In genomic region chrY:8336112-8336774, GRCh38 we compare ENCODE assay signal across 22 cellular contexts.
DNase-seq lines count a peak whose midpoint lies in the region; ATAC-seq and TF ChIP-seq lines count a peak whose summit lies in the region.
"Had no signal": no experiment of that assay in that cellular context is flagged by ENCODE, and none has a peak within 500 bp of the region (broad histone marks: within the 10 kb centered on the region; RNA-seq: fewer than 3 reads in every experiment).

No MANE protein-coding gene starts in this region.

- H3K9me3 Mint-ChIP-seq in activated CD4-positive, alpha-beta T cell treated with anti-CD3 and anti-CD28 coated beads for 36 hours (ENCODE audit: low read depth) = no peaks in the 10 kb centered on the region
- no peaks in the 10 kb centered on the region for H3K9me3 Mint-ChIP-seq in activated CD4-positive, alpha-beta T cell treated with anti-CD3 and anti-CD28 coated beads, Interleukin-2, amount 10 ng/mL, durations not matched to agents 7 days and 5 days
- no peaks in the 10 kb centered on the region for H3K9me3 Mint-ChIP-seq in stimulated activated naive CD8-positive, alpha-beta T cell treated with anti-CD3 and anti-CD28 coated beads, Interleukin-15, Interleukin-2, amounts not matched to agents 100 ng/mL and 50 ng/mL, for 24 hours
- no peaks in the 10 kb centered on the region for H3K9me3 Mint-ChIP-seq in CD8-positive, alpha-beta T cell
- H3K9me3 Mint-ChIP-seq: CD4-positive, alpha-beta memory T cell; IgD-negative memory B cell had no signal

- no peak for DNase-seq in activated CD4-positive, alpha-beta T cell treated with anti-CD3 and anti-CD28 coated beads for 36 hours
- no peak for DNase-seq in activated CD4-positive, alpha-beta T cell treated with anti-CD3 and anti-CD28 coated beads, Interleukin-2, amount 10 ng/mL, durations not matched to agents 7 days and 5 days
- DNase-seq in RWPE1 (ENCODE audit: low spot score) (peak; percentile 0), epithelial cell of esophagus (ENCODE audit: low read depth) (peak; percentile 55)
- DNase-seq in CD8-positive, alpha-beta T cell = no peak
- DNase-seq: 8988T; CD4-positive, alpha-beta memory T cell; DND-41; NCI-H1105; NCI-H2029 treated with DMSO at 0.1 percent for 48 hours; NCI-H2171; NCI-H524 treated with DMSO at 0.1 percent for 48 hours; NCI-H82; Peyer's patch had no signal

- no peak overlapping the region for H3K4me3 ChIP-seq in epithelial cell of esophagus (ENCODE audit: low read length)
- H3K4me3 ChIP-seq in CD8-positive, alpha-beta T cell (ENCODE audit: low read depth, low read length) = no peak overlapping the region
- H3K4me3 ChIP-seq: BLaER1 treated with 17β-estradiol and CSF1 and Interleukin-3, amounts not matched to agents 10 nM and 100 nM; GM12878; HAP-1; Peyer's patch; SJSA1 had no signal

- H3K36me3 ChIP-seq in CD8-positive, alpha-beta T cell (ENCODE audit: insufficient read depth, low read length) = no peaks in the 10 kb centered on the region
- H3K36me3 ChIP-seq: BLaER1 treated with 17β-estradiol and CSF1 and Interleukin-3, amounts not matched to agents 10 nM and 100 nM; HAP-1; Peyer's patch; SJSA1 had no signal

- TF ChIP-seq CTCF in RWPE1 (conservative IDR thresholded peaks at IDR 0.05; ENCODE audit: low read depth) (no peak), epithelial cell of esophagus (IDR thresholded peaks at IDR 0.05; ENCODE audit: insufficient read depth, low read depth, low read length, missing control alignments) (no peak)
- no peak for TF ChIP-seq CTCF in CD8-positive, alpha-beta T cell (IDR thresholded peaks at IDR 0.05)

- no peaks in the 10 kb centered on the region for H3K27me3 ChIP-seq in CD8-positive, alpha-beta T cell (ENCODE audit: insufficient read depth, low read length)
- H3K27me3 ChIP-seq: BLaER1 treated with 17β-estradiol and CSF1 and Interleukin-3, amounts not matched to agents 10 nM and 100 nM; Peyer's patch; SJSA1 had no signal

- peak; percentile 24 for ATAC-seq in activated CD4-positive, alpha-beta T cell treated with anti-CD3 and anti-CD28 coated beads for 36 hours
- ATAC-seq in HG03196 (IDR thresholded peaks at IDR 0.05; ENCODE audit: unreplicated experiment) = no peak
- no peak for ATAC-seq in CD8-positive, alpha-beta T cell
- ATAC-seq: GM12878, Right ventricle myocardium inferior had no signal

- H3K4me3 Mint-ChIP-seq in activated CD4-positive, alpha-beta T cell treated with anti-CD3 and anti-CD28 coated beads for 36 hours = no peak overlapping the region
- H3K4me3 Mint-ChIP-seq in activated CD4-positive, alpha-beta T cell treated with anti-CD3 and anti-CD28 coated beads, Interleukin-2, amount 10 ng/mL, durations not matched to agents 7 days and 5 days = no peak overlapping the region
- H3K4me3 Mint-ChIP-seq in stimulated activated naive CD8-positive, alpha-beta T cell treated with anti-CD3 and anti-CD28 coated beads, Interleukin-15, Interleukin-2, amounts not matched to agents 100 ng/mL and 50 ng/mL, for 24 hours = peak overlapping the region; percentile 8
- no peak overlapping the region for H3K4me3 Mint-ChIP-seq in CD8-positive, alpha-beta T cell
- H3K4me3 Mint-ChIP-seq: CD4-positive, alpha-beta memory T cell; IgD-negative memory B cell had no signal

- H3K4me1 Mint-ChIP-seq in activated CD4-positive, alpha-beta T cell treated with anti-CD3 and anti-CD28 coated beads for 36 hours = peaks cover 9% of the 10 kb centered on the region
- H3K4me1 Mint-ChIP-seq in activated CD4-positive, alpha-beta T cell treated with anti-CD3 and anti-CD28 coated beads, Interleukin-2, amount 10 ng/mL, durations not matched to agents 7 days and 5 days = no peaks in the 10 kb centered on the region
- H3K4me1 Mint-ChIP-seq in stimulated activated naive CD8-positive, alpha-beta T cell treated with anti-CD3 and anti-CD28 coated beads, Interleukin-15, Interleukin-2, amounts not matched to agents 100 ng/mL and 50 ng/mL, for 24 hours (ENCODE audit: low read depth) = peaks cover 25% of the 10 kb centered on the region
- no peaks in the 10 kb centered on the region for H3K4me1 Mint-ChIP-seq in CD8-positive, alpha-beta T cell (ENCODE audit: low read depth)
- H3K4me1 Mint-ChIP-seq: CD4-positive, alpha-beta memory T cell; IgD-negative memory B cell had no signal

- H3K36me3 Mint-ChIP-seq in activated CD4-positive, alpha-beta T cell treated with anti-CD3 and anti-CD28 coated beads for 36 hours (ENCODE audit: low read depth) = no peaks in the 10 kb centered on the region
- no peaks in the 10 kb centered on the region for H3K36me3 Mint-ChIP-seq in activated CD4-positive, alpha-beta T cell treated with anti-CD3 and anti-CD28 coated beads, Interleukin-2, amount 10 ng/mL, durations not matched to agents 7 days and 5 days (ENCODE audit: low read depth)
- no peaks in the 10 kb centered on the region for H3K36me3 Mint-ChIP-seq in stimulated activated naive CD8-positive, alpha-beta T cell treated with anti-CD3 and anti-CD28 coated beads, Interleukin-15, Interleukin-2, amounts not matched to agents 100 ng/mL and 50 ng/mL, for 24 hours (ENCODE audit: low read depth)
- H3K36me3 Mint-ChIP-seq in CD8-positive, alpha-beta T cell = no peaks in the 10 kb centered on the region
- H3K36me3 Mint-ChIP-seq: CD4-positive, alpha-beta memory T cell; IgD-negative memory B cell had no signal

- intact Hi-C loops in activated CD4-positive, alpha-beta T cell treated with anti-CD3 and anti-CD28 coated beads for 36 hours (cut with DNase I, micrococcal nuclease) = loop anchor here in 1 of 2 experiments (2.0 kb wide), 1 partner anchor 25 kb away; no protein-coding TSS in a partner anchor
- intact Hi-C loops in CD8-positive, alpha-beta T cell (cut with DNase I, micrococcal nuclease) = no loop called here

- no peaks in the 10 kb centered on the region for H3K27me3 Mint-ChIP-seq in activated CD4-positive, alpha-beta T cell treated with anti-CD3 and anti-CD28 coated beads for 36 hours
- no peaks in the 10 kb centered on the region for H3K27me3 Mint-ChIP-seq in activated CD4-positive, alpha-beta T cell treated with anti-CD3 and anti-CD28 coated beads, Interleukin-2, amount 10 ng/mL, durations not matched to agents 7 days and 5 days
- no peaks in the 10 kb centered on the region for H3K27me3 Mint-ChIP-seq in stimulated activated naive CD8-positive, alpha-beta T cell treated with anti-CD3 and anti-CD28 coated beads, Interleukin-15, Interleukin-2, amounts not matched to agents 100 ng/mL and 50 ng/mL, for 24 hours
- no peaks in the 10 kb centered on the region for H3K27me3 Mint-ChIP-seq in CD8-positive, alpha-beta T cell (ENCODE audit: low read depth)
- H3K27me3 Mint-ChIP-seq: CD4-positive, alpha-beta memory T cell; IgD-negative memory B cell had no signal

- POLR2A ChIA-PET in activated CD4-positive, alpha-beta T cell treated with anti-CD3 and anti-CD28 coated beads for 36 hours (lab: Charles Lee) = no interaction called here
- POLR2A ChIA-PET in activated CD4-positive, alpha-beta T cell treated with anti-CD3 and anti-CD28 coated beads, Interleukin-2, amount 10 ng/mL, durations not matched to agents 7 days and 5 days (lab: Charles Lee) = no interaction called here
- POLR2A ChIA-PET in RWPE1 (lab: Yijun Ruan, JAX; ENCODE audit: low non-redundant PET) = no interaction called here
- POLR2A ChIA-PET in CD8-positive, alpha-beta T cell (lab: Charles Lee) = no interaction called here

- CTCF ChIA-PET in activated CD4-positive, alpha-beta T cell treated with anti-CD3 and anti-CD28 coated beads for 36 hours (lab: Charles Lee) = no interaction called here
- CTCF ChIA-PET in activated CD4-positive, alpha-beta T cell treated with anti-CD3 and anti-CD28 coated beads, Interleukin-2, amount 10 ng/mL, durations not matched to agents 7 days and 5 days (lab: Charles Lee) = no interaction called here
- CTCF ChIA-PET in RWPE1 (lab: Yijun Ruan, JAX) = no interaction called here
- CTCF ChIA-PET in CD8-positive, alpha-beta T cell (lab: Charles Lee) = no interaction called here

- H3K9me3 ChIP-seq in CD8-positive, alpha-beta T cell (ENCODE audit: low read length) = no peaks in the 10 kb centered on the region
- H3K9me3 ChIP-seq: BLaER1 treated with 17β-estradiol and CSF1 and Interleukin-3, amounts not matched to agents 10 nM and 100 nM; HAP-1; Peyer's patch; SJSA1 had no signal

- no peaks in the 10 kb centered on the region for H3K4me1 ChIP-seq in CD8-positive, alpha-beta T cell (ENCODE audit: insufficient read depth, low read length)
- H3K4me1 ChIP-seq: BLaER1 treated with 17β-estradiol and CSF1 and Interleukin-3, amounts not matched to agents 10 nM and 100 nM; HAP-1; Peyer's patch; SJSA1 had no signal

- no peak overlapping the region for H3K27ac ChIP-seq in RWPE1
- no peak overlapping the region for H3K27ac ChIP-seq in CD8-positive, alpha-beta T cell (ENCODE audit: low read depth, low read length)
- H3K27ac ChIP-seq: BLaER1 treated with 17β-estradiol and CSF1 and Interleukin-3, amounts not matched to agents 10 nM and 100 nM; Peyer's patch; SJSA1 had no signal

- H3K27ac Mint-ChIP-seq in activated CD4-positive, alpha-beta T cell treated with anti-CD3 and anti-CD28 coated beads for 36 hours = no peak overlapping the region
- no peak overlapping the region for H3K27ac Mint-ChIP-seq in activated CD4-positive, alpha-beta T cell treated with anti-CD3 and anti-CD28 coated beads, Interleukin-2, amount 10 ng/mL, durations not matched to agents 7 days and 5 days
- H3K27ac Mint-ChIP-seq in stimulated activated naive CD8-positive, alpha-beta T cell treated with anti-CD3 and anti-CD28 coated beads, Interleukin-15, Interleukin-2, amounts not matched to agents 100 ng/mL and 50 ng/mL, for 24 hours = peak overlapping the region; percentile 82
- H3K27ac Mint-ChIP-seq in CD8-positive, alpha-beta T cell = no peak overlapping the region
- H3K27ac Mint-ChIP-seq: CD4-positive, alpha-beta memory T cell; IgD-negative memory B cell had no signal

Comparison
In these comparisons a context has a peak if more than half of its experiments do, and no peak if none do; other contexts are left out.
1. DNase-seq: peak in RWPE1 (single experiment) and epithelial cell of esophagus (single experiment); none in activated CD4-positive, alpha-beta T cell treated with anti-CD3 and anti-CD28 coated beads for 36 hours (single experiment), activated CD4-positive, alpha-beta T cell treated with anti-CD3 and anti-CD28 coated beads, Interleukin-2, amount 10 ng/mL, durations not matched to agents 7 days and 5 days (single experiment) and CD8-positive, alpha-beta T cell (0 of 7).